12 cellular contexts compared by ENCODE assay signal in genomic region chr12:109967383-109968031, GRCh38. TPM values are rescaled to one million over a fixed set of nuclear protein-coding genes. Genes with fewer than 3 reads are reported as not detected.
DNase-seq lines count a peak whose midpoint lies in the region; ATAC-seq and TF ChIP-seq lines count a peak whose summit lies in the region.
"Had no signal": no experiment of that assay in that cellular context is flagged by ENCODE, and none has a peak within 500 bp of the region (broad histone marks: within the 10 kb centered on the region; RNA-seq: fewer than 3 reads in every experiment).

No MANE protein-coding gene starts in this region.

- peak; percentile 29 to 46 for ATAC-seq in CD4-positive, CD25-positive, alpha-beta regulatory T cell (ENCODE audit: low read depth in 2 of 2)
- ATAC-seq in naive thymus-derived CD4-positive, alpha-beta T cell: no peak

- no peaks in the 10 kb centered on the region for H3K27me3 ChIP-seq in CD4-positive, CD25-positive, alpha-beta regulatory T cell (ENCODE audit: control insufficient read depth, insufficient read depth, low read length)
- no peaks in the 10 kb centered on the region for H3K27me3 ChIP-seq in naive thymus-derived CD4-positive, alpha-beta T cell (ENCODE audit: control insufficient read depth in 2 of 2, insufficient read depth in 2 of 2, low read length in 2 of 2)
- H3K27me3 ChIP-seq: esophagus squamous epithelium, sigmoid colon had no signal

- CTCF ChIA-PET in naive thymus-derived CD4-positive, alpha-beta T cell (lab: Charles Lee): no interaction called here

- H3K4me1 Mint-ChIP-seq in CD4-positive, CD25-positive, alpha-beta regulatory T cell: peaks cover 13 to 27% (median 18%) of the 10 kb centered on the region in 4 donors
- H3K4me1 Mint-ChIP-seq in HFFc6 (ENCODE audit: low read depth): peaks cover 37% of the 10 kb centered on the region
- H3K4me1 Mint-ChIP-seq in activated naive CD8-positive, alpha-beta T cell treated with anti-CD3 and anti-CD28 coated beads for 36 hours: peaks cover 11% of the 10 kb centered on the region
- H3K4me1 Mint-ChIP-seq in naive thymus-derived CD4-positive, alpha-beta T cell: peaks cover 0 to 43% (median 9%) of the 10 kb centered on the region in 7 donors
- no peaks in the 10 kb centered on the region for H3K4me1 Mint-ChIP-seq in progenitor cell of endocrine pancreas (ENCODE audit: low read depth)

- peaks cover 27% of the 10 kb centered on the region for H3K36me3 Mint-ChIP-seq in CD4-positive, CD25-positive, alpha-beta regulatory T cell
- H3K36me3 Mint-ChIP-seq in HFFc6 (ENCODE audit: low read depth) (peaks cover 41% of the 10 kb centered on the region), progenitor cell of endocrine pancreas (ENCODE audit: insufficient read depth) (peaks cover 16% of the 10 kb centered on the region)
- H3K36me3 Mint-ChIP-seq in activated naive CD8-positive, alpha-beta T cell treated with anti-CD3 and anti-CD28 coated beads for 36 hours: peaks cover 15% of the 10 kb centered on the region
- H3K36me3 Mint-ChIP-seq in naive thymus-derived CD4-positive, alpha-beta T cell: peaks cover 12 to 48% (median 38%) of the 10 kb centered on the region in 5 donors

- peak overlapping the region; percentile 72 to 89 (median 79) for H3K27ac Mint-ChIP-seq in CD4-positive, CD25-positive, alpha-beta regulatory T cell
- peak overlapping the region; percentile 69 for H3K27ac Mint-ChIP-seq in HFFc6
- peak overlapping the region; percentile 82 for H3K27ac Mint-ChIP-seq in activated naive CD8-positive, alpha-beta T cell treated with anti-CD3 and anti-CD28 coated beads for 36 hours
- H3K27ac Mint-ChIP-seq in naive thymus-derived CD4-positive, alpha-beta T cell: peak overlapping the region in 7 of 9 donors; percentile 6 to 85 (median 30)
- H3K27ac Mint-ChIP-seq in progenitor cell of endocrine pancreas: no peak overlapping the region

- POLR2A ChIA-PET in naive thymus-derived CD4-positive, alpha-beta T cell (lab: Charles Lee): no interaction called here

- DNase-seq in CD4-positive, CD25-positive, alpha-beta regulatory T cell: peak in 1 of 3 donors; percentile 51
- DNase-seq in HFFc6 (no peak), SW480 (ENCODE audit: low spot score) (no peak), SKM-1 (lab: John Stamatoyannopoulos, UW; ENCODE audit: unreplicated experiment) (no peak), progenitor cell of endocrine pancreas (ENCODE audit: low spot score, unreplicated experiment) (no peak), middle frontal gyrus (ENCODE audit: extremely low spot score, low spot score) (no peak)
- DNase-seq in activated naive CD8-positive, alpha-beta T cell treated with anti-CD3 and anti-CD28 coated beads for 36 hours: no peak
- DNase-seq in naive thymus-derived CD4-positive, alpha-beta T cell: no peak
- DNase-seq: esophagus squamous epithelium, sigmoid colon, T-helper 9 cell had no signal

- H3K4me3 Mint-ChIP-seq in CD4-positive, CD25-positive, alpha-beta regulatory T cell: peak overlapping the region; percentile 34 to 77 (median 49)
- H3K4me3 Mint-ChIP-seq in HFFc6 (no peak overlapping the region), progenitor cell of endocrine pancreas (ENCODE audit: low read depth) (no peak overlapping the region)
- no peak overlapping the region for H3K4me3 Mint-ChIP-seq in activated naive CD8-positive, alpha-beta T cell treated with anti-CD3 and anti-CD28 coated beads for 36 hours
- peak overlapping the region in 1 of 10 donors; percentile 40 for H3K4me3 Mint-ChIP-seq in naive thymus-derived CD4-positive, alpha-beta T cell

- H3K27ac ChIP-seq in CD4-positive, CD25-positive, alpha-beta regulatory T cell (ENCODE audit: insufficient read depth, low read length, poor library complexity, severe bottlenecking): peak overlapping the region; percentile 80
- H3K27ac ChIP-seq in naive thymus-derived CD4-positive, alpha-beta T cell (ENCODE audit: low read depth, low read length): no peak overlapping the region
- H3K27ac ChIP-seq: esophagus squamous epithelium, HL-60, sigmoid colon had no signal

- intact Hi-C loops in naive thymus-derived CD4-positive, alpha-beta T cell (cut with micrococcal nuclease): no loop called here

- peaks cover 14% of the 10 kb centered on the region for H3K4me1 ChIP-seq in CD4-positive, CD25-positive, alpha-beta regulatory T cell (ENCODE audit: control insufficient read depth, insufficient read depth, low read length, poor library complexity, severe bottlenecking)
- peaks cover 0 to 10% of the 10 kb centered on the region in 2 donors for H3K4me1 ChIP-seq in naive thymus-derived CD4-positive, alpha-beta T cell (ENCODE audit: control insufficient read depth in 2 of 2, insufficient read depth in 2 of 2, low read length in 2 of 2)
- H3K4me1 ChIP-seq: esophagus squamous epithelium, sigmoid colon had no signal

- no peaks in the 10 kb centered on the region for H3K9me3 Mint-ChIP-seq in CD4-positive, CD25-positive, alpha-beta regulatory T cell
- no peaks in the 10 kb centered on the region for H3K9me3 Mint-ChIP-seq in HFFc6
- no peaks in the 10 kb centered on the region for H3K9me3 Mint-ChIP-seq in activated naive CD8-positive, alpha-beta T cell treated with anti-CD3 and anti-CD28 coated beads for 36 hours
- H3K9me3 Mint-ChIP-seq in naive thymus-derived CD4-positive, alpha-beta T cell: no peaks in the 10 kb centered on the region
- H3K9me3 Mint-ChIP-seq in progenitor cell of endocrine pancreas (ENCODE audit: low read depth): no peaks in the 10 kb centered on the region

- peak overlapping the region; percentile 78 for H3K4me3 ChIP-seq in CD4-positive, CD25-positive, alpha-beta regulatory T cell (ENCODE audit: low read depth, low read length)
- H3K4me3 ChIP-seq in naive thymus-derived CD4-positive, alpha-beta T cell (ENCODE audit: low read length): no peak overlapping the region
- H3K4me3 ChIP-seq: esophagus squamous epithelium, sigmoid colon had no signal

- H3K36me3 ChIP-seq in CD4-positive, CD25-positive, alpha-beta regulatory T cell (ENCODE audit: control insufficient read depth, insufficient read depth, low read length): peaks cover 59% of the 10 kb centered on the region
- H3K36me3 ChIP-seq in naive thymus-derived CD4-positive, alpha-beta T cell (ENCODE audit: control insufficient read depth in 2 of 3, insufficient read depth in 3 of 3, low read length in 3 of 3): peaks cover 8 to 74% (median 13%) of the 10 kb centered on the region in 3 experiments

- H3K9me3 ChIP-seq in CD4-positive, CD25-positive, alpha-beta regulatory T cell (ENCODE audit: control insufficient read depth in 2 of 2, low read length in 2 of 2): no peaks in the 10 kb centered on the region
- no peaks in the 10 kb centered on the region for H3K9me3 ChIP-seq in naive thymus-derived CD4-positive, alpha-beta T cell (ENCODE audit: control insufficient read depth in 2 of 3, low read length in 3 of 3)
- H3K9me3 ChIP-seq: esophagus squamous epithelium, sigmoid colon had no signal

- H3K27me3 Mint-ChIP-seq in CD4-positive, CD25-positive, alpha-beta regulatory T cell: no peaks in the 10 kb centered on the region
- H3K27me3 Mint-ChIP-seq in HFFc6 (ENCODE audit: insufficient read depth) (peaks cover 5% of the 10 kb centered on the region), progenitor cell of endocrine pancreas (no peaks in the 10 kb centered on the region)
- H3K27me3 Mint-ChIP-seq in activated naive CD8-positive, alpha-beta T cell treated with anti-CD3 and anti-CD28 coated beads for 36 hours: no peaks in the 10 kb centered on the region
- H3K27me3 Mint-ChIP-seq in naive thymus-derived CD4-positive, alpha-beta T cell: no peaks in the 10 kb centered on the region

- TF ChIP-seq CTCF in HFFc6 (IDR thresholded peaks at IDR 0.05) (no peak), progenitor cell of endocrine pancreas (IDR thresholded peaks at IDR 0.05; ENCODE audit: unreplicated experiment) (no peak)

RNA-seq across cellular contexts. Expression of gene GIT2, which starts 28.7 kb away (rescaled TPM):
- total RNA-seq in CD4-positive, CD25-positive, alpha-beta regulatory T cell: 95.3 TPM
- 10 to 100 TPM; 79.0 to 87.6 (median 81.7) TPM for polyA plus RNA-seq in CD4-positive, CD25-positive, alpha-beta regulatory T cell
- 10 to 100 TPM; 56.9 to 68.8 (median 64.9) TPM for total RNA-seq in HFFc6 (2021; fragmentation: NEBNext Ultra II Directional; extraction: Animal tissue kit (Norgen Biotek cat#: 25700))
- total RNA-seq in activated naive CD8-positive, alpha-beta T cell treated with anti-CD3 and anti-CD28 coated beads for 36 hours: 10 to 100 TPM; 50.6 to 51.0 TPM
- total RNA-seq in naive thymus-derived CD4-positive, alpha-beta T cell: 100 to 1,000 TPM in 3 of 5 experiments, 10 to 100 TPM in 2; 70.3 to 128 (median 109) TPM
- 10 to 100 TPM; 63.2 to 87.1 TPM for polyA plus RNA-seq in naive thymus-derived CD4-positive, alpha-beta T cell
- 37.5 and 40.7 TPM in 2 replicates for total RNA-seq in progenitor cell of endocrine pancreas

RNA-seq across cellular contexts. Expression of gene ANKRD13A, which starts 31.7 kb away (rescaled TPM):
- 71.0 TPM for total RNA-seq in CD4-positive, CD25-positive, alpha-beta regulatory T cell
- polyA plus RNA-seq in CD4-positive, CD25-positive, alpha-beta regulatory T cell: 10 to 100 TPM; 36.6 to 48.2 (median 41.1) TPM
- total RNA-seq in HFFc6 (2021; fragmentation: NEBNext Ultra II Directional; extraction: Animal tissue kit (Norgen Biotek cat#: 25700)): 100 to 1,000 TPM; 133 to 150 (median 146) TPM
- 10 to 100 TPM; 36.8 to 43.6 TPM for total RNA-seq in activated naive CD8-positive, alpha-beta T cell treated with anti-CD3 and anti-CD28 coated beads for 36 hours
- 10 to 100 TPM; 53.3 to 82.8 (median 67.0) TPM for total RNA-seq in naive thymus-derived CD4-positive, alpha-beta T cell
- 10 to 100 TPM; 33.4 to 57.0 TPM for polyA plus RNA-seq in naive thymus-derived CD4-positive, alpha-beta T cell
- 36.0 and 38.0 TPM in 2 replicates for total RNA-seq in progenitor cell of endocrine pancreas

Comparison
In these comparisons a context has a peak if more than half of its experiments do, and no peak if none do; other contexts are left out.
1. H3K4me3 Mint-ChIP-seq: peak in CD4-positive, CD25-positive, alpha-beta regulatory T cell (4 of 4); none in HFFc6 (single experiment), activated naive CD8-positive, alpha-beta T cell treated with anti-CD3 and anti-CD28 coated beads for 36 hours (single experiment) and progenitor cell of endocrine pancreas (single experiment).